Comparison of ENCODE assay signal across 11 cellular contexts in the genomic region with DNA sequence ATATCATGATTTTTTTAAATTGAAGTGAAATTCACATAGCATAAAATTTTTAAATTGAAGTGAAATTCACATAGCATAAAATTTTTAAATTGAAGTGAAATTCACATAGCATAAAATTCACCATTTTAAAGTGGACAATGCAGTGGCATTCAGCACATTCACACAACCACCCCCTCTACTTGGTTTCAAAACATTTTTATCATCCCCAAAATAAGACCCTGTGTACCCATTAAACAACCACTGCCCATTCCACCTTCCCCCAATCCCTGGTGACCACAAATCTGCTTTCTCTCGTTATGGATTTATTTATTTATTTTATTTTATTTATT. TPM values are rescaled to one million over a fixed set of nuclear protein-coding genes. Genes with fewer than 3 reads are reported as not detected.
DNase-seq lines count a peak whose midpoint lies in the region; ATAC-seq, FAIRE-seq and TF ChIP-seq lines count a peak whose summit lies in the region.
"Not testable (repeated sequence)": the region's sequence is repeated elsewhere in the genome, so short reads cannot be mapped to it uniquely, and the experiment has no call there.
"Had no signal": no experiment of that assay in that cellular context is flagged by ENCODE, and none has a peak within 500 bp of the region (broad histone marks: within the 10 kb centered on the region; RNA-seq: fewer than 3 reads in every experiment).

No MANE protein-coding gene starts in this region.

- CTCF ChIA-PET in A549 (lab: Yijun Ruan, JAX) (interaction anchor here (1.3 to 26.8 kb wide), 2 partner anchors 11 to 160 kb away, joined by 4 to 721 read pairs; a partner anchor contains a TSS), HEK293 (lab: Yijun Ruan, JAX) (interaction anchor here (0.7 to 8.6 kb wide), 2 partner anchors 155 to 210 kb away, joined by 3 to 140 read pairs; no protein-coding TSS in a partner anchor)

- H3K36me3 ChIP-seq in HEK293 (ENCODE audit: control insufficient read depth in 2 of 2, insufficient read depth in 1 of 2, low read length in 2 of 2); Karpas-422 (ENCODE audit: insufficient read depth, low read length); WERI-Rb-1; hepatocyte (replicated peaks; ENCODE audit: insufficient read depth, low read depth): not testable (repeated sequence)

- not testable (repeated sequence) for TF ChIP-seq EP300 in A549 (IDR thresholded peaks at IDR 0.05)

- not testable (repeated sequence) for H2AFZ ChIP-seq in Karpas-422 (ENCODE audit: low read length); hepatocyte

- not testable (repeated sequence) for H3K36me3 Mint-ChIP-seq in nephron progenitor cell (ENCODE audit: low read depth); progenitor cell of endocrine pancreas (ENCODE audit: insufficient read depth)

- H3K9me3 Mint-ChIP-seq in nephron progenitor cell; progenitor cell of endocrine pancreas (ENCODE audit: low read depth): not testable (repeated sequence)

- not testable (repeated sequence) for H3K27ac Mint-ChIP-seq in nephron progenitor cell, progenitor cell of endocrine pancreas

- H4K20me1 ChIP-seq in Karpas-422 (ENCODE audit: insufficient read depth, low read depth, low read length); hepatocyte (ENCODE audit: insufficient read depth, poor library complexity, severe bottlenecking): not testable (repeated sequence)

- H3K9me3 ChIP-seq in A549; HEK293 (ENCODE audit: control insufficient read depth, insufficient read depth, low read depth, low read length); Karpas-422 (ENCODE audit: low read length); WERI-Rb-1 (ENCODE audit: severe bottlenecking); hepatocyte (ENCODE audit: low read depth): not testable (repeated sequence)

- H3K4me1 ChIP-seq in A549; HEK293 (ENCODE audit: control insufficient read depth, insufficient read depth, low read length); hepatocyte (ENCODE audit: insufficient read depth): not testable (repeated sequence)
- H3K4me1 ChIP-seq in Karpas-422 (ENCODE audit: low read length) = peaks cover 10% of the 10 kb centered on the region

- 73% methylated on average over 1 of the region's 1 CpG for whole genome bisulfite sequencing in A549 (ENCODE audit: missing lambda C conversion rate)
- WGBS in hepatocyte (ENCODE audit: low lambda C conversion rate, missing lambda C conversion rate) = 44% methylated on average over 1 of the region's 1 CpG

- not testable (repeated sequence) for H3K27ac ChIP-seq in A549; HEK293 (ENCODE audit: extremely low read depth, low read depth, low read length); Karpas-422 (ENCODE audit: low read length); WERI-Rb-1; hepatocyte

- H3K9ac ChIP-seq in Karpas-422 (ENCODE audit: low read length) = not testable (repeated sequence)

- POLR2A ChIA-PET in A549 (lab: Yijun Ruan, JAX); HEK293 (lab: Yijun Ruan, JAX): not testable (repeated sequence)

- H3K4me2 ChIP-seq in A549 (peak overlapping the region; percentile 21; the same call in 2 of the 3 replicates), Karpas-422 (ENCODE audit: low read depth, low read length, poor library complexity, severe bottlenecking) (peak overlapping the region; percentile 32), hepatocyte (peak overlapping the region; percentile 24)

- not testable (repeated sequence) for H3K27me3 ChIP-seq in Karpas-422 (ENCODE audit: low read length); WERI-Rb-1 (ENCODE audit: insufficient read depth, low read depth, severe bottlenecking); hepatocyte

- H3K4me1 Mint-ChIP-seq in nephron progenitor cell = peaks cover 30% of the 10 kb centered on the region
- H3K4me1 Mint-ChIP-seq in progenitor cell of endocrine pancreas (ENCODE audit: low read depth) = not testable (repeated sequence)

- not testable (repeated sequence) for DNase-seq in A549 (ENCODE audit: low read depth in 1 of 2, low spot score in 1 of 2); Karpas-422; WERI-Rb-1; hepatocyte (ENCODE audit: low spot score); nephron progenitor cell; progenitor cell of endocrine pancreas (ENCODE audit: low spot score, unreplicated experiment)

- H3K79me2 ChIP-seq in Karpas-422 (ENCODE audit: low read length); hepatocyte: not testable (repeated sequence)

- H3K27me3 Mint-ChIP-seq in nephron progenitor cell (ENCODE audit: low read depth, poor library complexity); progenitor cell of endocrine pancreas: not testable (repeated sequence)

- TF ChIP-seq POLR2A in A549 (IDR thresholded peaks at IDR 0.05; ENCODE audit: low read length) = not testable (repeated sequence)

- H3K4me3 ChIP-seq in A549; HEK293 (ENCODE audit: low read depth, low read length); Karpas-422 (ENCODE audit: low read length); hepatocyte: not testable (repeated sequence)
- H3K4me3 ChIP-seq in WERI-Rb-1 (ENCODE audit: low read depth, low read length) = peak overlapping the region; percentile 12

- H3K4me3 Mint-ChIP-seq in nephron progenitor cell = peak overlapping the region; percentile 71
- peak overlapping the region; percentile 52 for H3K4me3 Mint-ChIP-seq in progenitor cell of endocrine pancreas (ENCODE audit: low read depth)

- not testable (repeated sequence) for FAIRE-seq in A549 (lab: Jason Lieb, UNC)
- peak; percentile 21 for FAIRE-seq in G401.6 (lab: Jason Lieb, UNC)

- not testable (repeated sequence) for ATAC-seq in A549

- TF ChIP-seq CTCF in A549 (IDR thresholded peaks at IDR 0.05); HEK293 (tag by site-specific recombination; IDR thresholded peaks at IDR 0.05); WERI-Rb-1 (IDR thresholded peaks at IDR 0.05; ENCODE audit: low read depth, low read length); hepatocyte (IDR thresholded peaks at IDR 0.05; ENCODE audit: poor library complexity); nephron progenitor cell (IDR thresholded peaks at IDR 0.05); progenitor cell of endocrine pancreas (IDR thresholded peaks at IDR 0.05; ENCODE audit: unreplicated experiment): not testable (repeated sequence)

- TF ChIP-seq RAD21 in A549 (conservative IDR thresholded peaks at IDR 0.05 in 1 of 2, IDR thresholded peaks at IDR 0.05 in 1 of 2) = not testable (repeated sequence)

- H3K9me2 ChIP-seq in Karpas-422 (replicated peaks; ENCODE audit: insufficient read depth, low read length); hepatocyte (replicated peaks; ENCODE audit: insufficient read depth): not testable (repeated sequence)

TF ChIP-seq in A549, 52 proteins besides CTCF, POLR2A, EP300 and RAD21:
- TF ChIP-seq ZC3H11A (IDR thresholded peaks at IDR 0.05) = peak; percentile 65
TF ChIP-seq in A549: peak in this region for 1; not testable (repeated sequence) for 51.

TF ChIP-seq in HEK293, 187 proteins besides CTCF, POLR2A, EP300 and RAD21 (continues in another document):
- TF ChIP-seq ZNF623 (tag by site-specific recombination; IDR thresholded peaks at IDR 0.05) = 0 out of 2 replicates have a peak, but pooled peaks have one; percentile 22
- TF ChIP-seq, protein P1, sequence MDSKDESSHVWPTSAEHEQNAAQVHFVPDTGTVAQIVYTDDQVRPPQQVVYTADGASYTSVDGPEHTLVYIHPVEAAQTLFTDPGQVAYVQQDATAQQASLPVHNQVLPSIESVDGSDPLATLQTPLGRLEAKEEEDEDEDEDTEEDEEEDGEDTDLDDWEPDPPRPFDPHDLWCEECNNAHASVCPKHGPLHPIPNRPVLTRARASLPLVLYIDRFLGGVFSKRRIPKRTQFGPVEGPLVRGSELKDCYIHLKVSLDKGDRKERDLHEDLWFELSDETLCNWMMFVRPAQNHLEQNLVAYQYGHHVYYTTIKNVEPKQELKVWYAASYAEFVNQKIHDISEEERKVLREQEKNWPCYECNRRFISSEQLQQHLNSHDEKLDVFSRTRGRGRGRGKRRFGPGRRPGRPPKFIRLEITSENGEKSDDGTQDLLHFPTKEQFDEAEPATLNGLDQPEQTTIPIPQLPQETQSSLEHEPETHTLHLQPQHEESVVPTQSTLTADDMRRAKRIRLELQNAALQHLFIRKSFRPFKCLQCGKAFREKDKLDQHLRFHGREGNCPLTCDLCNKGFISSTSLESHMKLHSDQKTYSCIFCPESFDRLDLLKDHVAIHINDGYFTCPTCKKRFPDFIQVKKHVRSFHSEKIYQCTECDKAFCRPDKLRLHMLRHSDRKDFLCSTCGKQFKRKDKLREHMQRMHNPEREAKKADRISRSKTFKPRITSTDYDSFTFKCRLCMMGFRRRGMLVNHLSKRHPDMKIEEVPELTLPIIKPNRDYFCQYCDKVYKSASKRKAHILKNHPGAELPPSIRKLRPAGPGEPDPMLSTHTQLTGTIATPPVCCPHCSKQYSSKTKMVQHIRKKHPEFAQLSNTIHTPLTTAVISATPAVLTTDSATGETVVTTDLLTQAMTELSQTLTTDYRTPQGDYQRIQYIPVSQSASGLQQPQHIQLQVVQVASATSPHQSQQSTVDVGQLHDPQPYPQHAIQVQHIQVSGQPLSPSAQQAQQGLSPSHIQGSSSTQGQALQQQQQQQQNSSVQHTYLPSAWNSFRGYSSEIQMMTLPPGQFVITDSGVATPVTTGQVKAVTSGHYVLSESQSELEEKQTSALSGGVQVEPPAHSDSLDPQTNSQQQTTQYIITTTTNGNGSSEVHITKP (tag by site-specific recombination; IDR thresholded peaks at IDR 0.05) = peak; percentile 90
- 0 out of 2 replicates have a peak, but pooled peaks have one; percentile 23 for TF ChIP-seq ZNF394 (tag by site-specific recombination; IDR thresholded peaks at IDR 0.05; ENCODE audit: borderline replicate concordance)

RNA-seq across cellular contexts. Expression of a gene that starts 36.8 kb away (rescaled TPM):
- polyA plus RNA-seq in A549 (2011; rRNA removed) = not detected in 2 replicates
- not detected in 2 replicates for polyA plus RNA-seq in A549 (2012; cell fraction: cytosol; rRNA removed)
- not detected in 2 replicates for polyA plus RNA-seq in A549 (2012; cell fraction: nucleus; rRNA removed)
- not detected in 3 replicates for polyA plus RNA-seq in A549 (2017; fragmentation: RNase III; extraction: RNeasy Plus Mini Kit Qiagen cat#74134 plus additional on column Dnase treatment)
- not detected in 2 replicates for polyA minus RNA-seq in A549 (2011; rRNA and poly(A)+ RNA removed)
- not detected in 2 replicates for total RNA-seq in Karpas-422 (2014; rRNA removed; shearing (Covaris generic); ENCODE audit: low replicate concordance)
- total RNA-seq in hepatocyte = not detected in 2 replicates
- not detected in 2 replicates for polyA plus RNA-seq in hepatocyte
- total RNA-seq in progenitor cell of endocrine pancreas = not detected in 2 replicates
- total RNA-seq: Calu3; CD4-positive, alpha-beta T cell; HepG2 had no signal
- polyA plus RNA-seq: HepG2 had no signal
